In genomic region chr1:193726722-193727121, GRCh38 we compare ENCODE assay signal across 22 cellular contexts.
"Had no signal": no experiment of that assay in that cellular context is flagged by ENCODE, and none has a peak within 500 bp of the region (broad histone marks: within the 10 kb centered on the region; RNA-seq: fewer than 3 reads in every experiment).

No MANE protein-coding gene starts in this region.

- H3K27ac ChIP-seq: brain microvascular endothelial cell, cardiac muscle cell, VCaP had no signal

- DNase-seq: activated CD4-positive, alpha-beta memory T cell treated with anti-CD3 and anti-CD28 coated beads for 36 hours; activated CD4-positive, alpha-beta T cell treated with anti-CD3 and anti-CD28 coated beads, Interleukin-2, amount 10 ng/mL, durations not matched to agents 7 days and 5 days; activated CD4-positive, CD25-positive, alpha-beta regulatory T cell; activated CD8-positive, alpha-beta memory T cell treated with anti-CD3 and anti-CD28 coated beads for 24 hours; activated gamma-delta T cell; activated naive CD4-positive, alpha-beta T cell treated with anti-CD3 and anti-CD28 coated beads for 36 hours; activated T-cell treated with anti-CD3 and anti-CD28 coated beads, Interleukin-2, amount 50 U/mL, for 48 hours; brain microvascular endothelial cell; Kasumi-1; NCI-H1048; NCI-H146; NCI-H187 treated with DMSO at 0.1 percent for 48 hours; NCI-H2081 treated with DMSO at 0.1 percent for 48 hours; NCI-H446 treated with DMSO at 0.1 percent for 48 hours; NCI-H526; NCI-H82; SIG-M5; T-cell had no signal

- H3K36me3 Mint-ChIP-seq: activated CD4-positive, alpha-beta memory T cell treated with anti-CD3 and anti-CD28 coated beads for 36 hours; activated naive CD8-positive, alpha-beta T cell; T-cell had no signal

- H3K27me3 ChIP-seq: brain microvascular endothelial cell, cardiac muscle cell had no signal

- H3K36me3 ChIP-seq: brain microvascular endothelial cell, cardiac muscle cell had no signal

- H3K27me3 Mint-ChIP-seq: activated CD4-positive, alpha-beta memory T cell treated with anti-CD3 and anti-CD28 coated beads for 36 hours; activated CD4-positive, alpha-beta T cell treated with anti-CD3 and anti-CD28 coated beads, Interleukin-2, amount 10 ng/mL, durations not matched to agents 7 days and 5 days; activated naive CD8-positive, alpha-beta T cell; activated T-helper 17 cell treated with anti-CD3 and anti-CD28 coated beads, Interleukin-2, amount 50 U/mL, for 72 hours; T-cell had no signal

- ATAC-seq: activated T-helper 17 cell treated with anti-CD3 and anti-CD28 coated beads, Interleukin-2, amount 50 U/mL, for 72 hours; T-cell had no signal

- H3K4me1 Mint-ChIP-seq: activated CD4-positive, alpha-beta T cell treated with anti-CD3 and anti-CD28 coated beads, Interleukin-2, amount 10 ng/mL, durations not matched to agents 7 days and 5 days had no signal

- H3K4me3 ChIP-seq: cardiac muscle cell had no signal

- H3K4me3 Mint-ChIP-seq: activated CD4-positive, alpha-beta memory T cell treated with anti-CD3 and anti-CD28 coated beads for 36 hours; activated CD4-positive, alpha-beta T cell treated with anti-CD3 and anti-CD28 coated beads, Interleukin-2, amount 10 ng/mL, durations not matched to agents 7 days and 5 days; activated naive CD4-positive, alpha-beta T cell treated with anti-CD3 and anti-CD28 coated beads for 36 hours; activated naive CD8-positive, alpha-beta T cell; activated T-helper 17 cell treated with anti-CD3 and anti-CD28 coated beads, Interleukin-2, amount 50 U/mL, for 72 hours; T-cell had no signal

- H3K27ac Mint-ChIP-seq: activated CD4-positive, alpha-beta memory T cell treated with anti-CD3 and anti-CD28 coated beads for 36 hours; activated CD4-positive, alpha-beta T cell treated with anti-CD3 and anti-CD28 coated beads, Interleukin-2, amount 10 ng/mL, durations not matched to agents 7 days and 5 days; activated naive CD4-positive, alpha-beta T cell treated with anti-CD3 and anti-CD28 coated beads for 36 hours; activated naive CD8-positive, alpha-beta T cell; activated T-helper 17 cell treated with anti-CD3 and anti-CD28 coated beads, Interleukin-2, amount 50 U/mL, for 72 hours had no signal

- H3K9me3 Mint-ChIP-seq: activated CD4-positive, alpha-beta memory T cell treated with anti-CD3 and anti-CD28 coated beads for 36 hours; activated CD4-positive, alpha-beta T cell treated with anti-CD3 and anti-CD28 coated beads, Interleukin-2, amount 10 ng/mL, durations not matched to agents 7 days and 5 days; activated naive CD4-positive, alpha-beta T cell treated with anti-CD3 and anti-CD28 coated beads for 36 hours; T-cell had no signal
